Comparison of ENCODE assay signal across 13 cellular contexts in the genomic region with DNA sequence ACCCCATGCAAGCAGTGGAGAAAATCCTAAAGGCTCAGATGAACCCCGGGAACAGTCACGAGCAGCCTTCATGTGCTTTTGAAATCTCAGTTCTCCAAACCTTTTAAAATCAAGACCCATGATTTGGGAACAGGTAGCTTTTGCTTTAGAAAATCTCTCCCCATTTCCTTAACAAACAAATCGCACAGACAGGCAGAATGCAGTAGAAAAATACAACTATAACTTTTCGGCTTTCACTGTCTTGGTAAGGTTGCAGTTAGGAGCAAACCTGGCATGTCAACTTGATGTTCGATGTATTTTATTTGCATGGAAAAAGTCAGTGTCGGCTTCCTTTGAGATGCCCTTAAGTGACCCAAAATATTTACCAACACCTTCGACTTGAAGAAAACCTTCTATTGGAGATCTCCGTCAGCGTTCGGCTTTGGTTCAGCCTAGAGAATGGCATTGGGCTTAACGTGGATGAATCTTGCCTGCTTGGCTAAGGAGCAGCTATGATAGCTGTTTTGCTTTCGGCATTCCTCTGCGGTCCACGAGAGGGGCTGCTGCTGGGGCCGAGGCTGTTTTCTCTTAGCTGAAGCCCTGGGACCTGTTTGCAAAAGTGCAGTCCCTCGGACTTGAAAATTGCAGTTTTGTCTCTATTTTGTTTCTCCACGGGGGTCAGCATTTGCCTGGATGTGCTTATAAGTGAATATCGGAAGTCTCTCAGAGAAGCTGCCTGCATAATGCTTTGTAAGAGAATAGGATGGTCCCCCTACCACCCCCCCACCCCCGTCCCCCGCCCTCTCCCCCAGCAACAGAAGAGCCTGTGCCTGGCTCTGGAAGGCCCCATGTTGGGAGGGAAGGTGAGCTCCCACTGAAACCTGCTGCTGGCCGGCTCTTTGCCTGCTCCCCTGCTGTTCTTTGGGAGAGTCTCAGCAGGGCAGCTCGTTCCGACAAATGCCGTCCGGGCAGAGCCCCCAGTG. TPM values are rescaled to one million over a fixed set of nuclear protein-coding genes. Genes with fewer than 3 reads are reported as not detected.
A peak's percentile ranks its signal among the peaks of the same experiment; 100 is the strongest.
DNase-seq lines count a peak whose midpoint lies in the region; ATAC-seq lines count a peak whose summit lies in the region.
"Had no signal": no experiment of that assay in that cellular context is flagged by ENCODE, and none has a peak within 500 bp of the region (broad histone marks: within the 10 kb centered on the region; RNA-seq: fewer than 3 reads in every experiment).

No MANE protein-coding gene starts in this region.

- no peaks in the 10 kb centered on the region for H3K4me1 Mint-ChIP-seq in T-helper 1 cell treated with Interleukin-12 subunit alpha and Interleukin-12 subunit beta and Interleukin-4 antibody, amounts not matched to agents 30 μg/mL and 1 μg/mL, for 36 hours (ENCODE audit: low read depth)
- peaks cover 3% of the 10 kb centered on the region for H3K4me1 Mint-ChIP-seq in activated T-helper 2 cell treated with anti-CD3 and anti-CD28 coated beads, Interferon-gamma antibody, Interleukin-2, Interleukin-4, amounts not matched to agents 10 μg/mL and 5 μg/mL and 100 μg/mL, durations not matched to agents 14 hours and 24 hours and 36 hours (ENCODE audit: low read depth)

- H3K27ac Mint-ChIP-seq in T-helper 1 cell treated with Interleukin-12 subunit alpha and Interleukin-12 subunit beta and Interleukin-4 antibody, amounts not matched to agents 30 μg/mL and 1 μg/mL, for 36 hours, result no peak overlapping the region
- H3K27ac Mint-ChIP-seq in activated T-helper 2 cell treated with anti-CD3 and anti-CD28 coated beads, Interferon-gamma antibody, Interleukin-2, Interleukin-4, amounts not matched to agents 10 μg/mL and 5 μg/mL and 100 μg/mL, durations not matched to agents 14 hours and 24 hours and 36 hours, result no peak overlapping the region

- no peak overlapping the region for H3K27ac ChIP-seq in iPS DF 6.9 (ENCODE audit: low read length)
- H3K27ac ChIP-seq: gastroesophageal sphincter, vagina had no signal

- H3K27me3 Mint-ChIP-seq in T-helper 1 cell treated with Interleukin-12 subunit alpha and Interleukin-12 subunit beta and Interleukin-4 antibody, amounts not matched to agents 30 μg/mL and 1 μg/mL, for 36 hours (ENCODE audit: low read depth), result peaks cover 79% of the 10 kb centered on the region
- H3K27me3 Mint-ChIP-seq in activated T-helper 2 cell treated with anti-CD3 and anti-CD28 coated beads, Interferon-gamma antibody, Interleukin-2, Interleukin-4, amounts not matched to agents 10 μg/mL and 5 μg/mL and 100 μg/mL, durations not matched to agents 14 hours and 24 hours and 36 hours (ENCODE audit: low read depth), result peaks cover 76% of the 10 kb centered on the region

- H3K9me3 ChIP-seq in iPS DF 6.9 (ENCODE audit: control insufficient read depth, insufficient read depth, low read length), result no peaks in the 10 kb centered on the region
- H3K9me3 ChIP-seq: gastroesophageal sphincter, vagina had no signal

- WGBS in iPS DF 6.9 (ENCODE audit: insufficient coverage, insufficient read length), result no CpG with 5 or more reads among the region's 25 CpGs

- DNase-seq in T-helper 1 cell, result no peak
- DNase-seq in activated T-helper 2 cell treated with anti-CD3 and anti-CD28 coated beads, Interferon-gamma antibody, Interleukin-2, Interleukin-4, amounts not matched to agents 10 μg/mL and 5 μg/mL and 100 μg/mL, durations not matched to agents 14 hours and 24 hours and 36 hours (ENCODE audit: low spot score), result no peak
- DNase-seq in iPS DF 6.9 (ENCODE audit: low read depth, low spot score), result no peak
- no peak for DNase-seq in skeletal muscle cell (ENCODE audit: low read depth)
- DNase-seq in OCI-M1 (lab: John Stamatoyannopoulos, UW), result no peak
- DNase-seq in left colon, result no peak
- DNase-seq: activated CD4-positive, alpha-beta T cell treated with anti-CD3 and anti-CD28 coated beads, Interleukin-2, amount 50 U/mL, for 4 hours; NCI-H2171; SHP77 had no signal

- peaks cover 23% of the 10 kb centered on the region for H3K4me1 ChIP-seq in iPS DF 6.9 (ENCODE audit: control insufficient read depth, insufficient read depth, low read length)

- H3K27me3 ChIP-seq in iPS DF 6.9 (ENCODE audit: control insufficient read depth, insufficient read depth, low read length), result no peaks in the 10 kb centered on the region

- H3K36me3 ChIP-seq in iPS DF 6.9 (ENCODE audit: control insufficient read depth, insufficient read depth, low read length), result no peaks in the 10 kb centered on the region
- H3K36me3 ChIP-seq: gastroesophageal sphincter, vagina had no signal

- peak overlapping the region; percentile 22 for H3K4me3 Mint-ChIP-seq in T-helper 1 cell treated with Interleukin-12 subunit alpha and Interleukin-12 subunit beta and Interleukin-4 antibody, amounts not matched to agents 30 μg/mL and 1 μg/mL, for 36 hours
- peak overlapping the region; percentile 30 for H3K4me3 Mint-ChIP-seq in activated T-helper 2 cell treated with anti-CD3 and anti-CD28 coated beads, Interferon-gamma antibody, Interleukin-2, Interleukin-4, amounts not matched to agents 10 μg/mL and 5 μg/mL and 100 μg/mL, durations not matched to agents 14 hours and 24 hours and 36 hours (ENCODE audit: low read depth)

- H3K9me3 Mint-ChIP-seq in T-helper 1 cell treated with Interleukin-12 subunit alpha and Interleukin-12 subunit beta and Interleukin-4 antibody, amounts not matched to agents 30 μg/mL and 1 μg/mL, for 36 hours, result no peaks in the 10 kb centered on the region
- no peaks in the 10 kb centered on the region for H3K9me3 Mint-ChIP-seq in activated T-helper 2 cell treated with anti-CD3 and anti-CD28 coated beads, Interferon-gamma antibody, Interleukin-2, Interleukin-4, amounts not matched to agents 10 μg/mL and 5 μg/mL and 100 μg/mL, durations not matched to agents 14 hours and 24 hours and 36 hours

- peak overlapping the region; percentile 36; the same call in 1 of the 2 replicates for H3K4me3 ChIP-seq in iPS DF 6.9 (ENCODE audit: low read length)
- H3K4me3 ChIP-seq in skeletal muscle cell (ENCODE audit: low read depth, low read length), result peak overlapping the region; percentile 61

- no peaks in the 10 kb centered on the region for H3K36me3 Mint-ChIP-seq in T-helper 1 cell treated with Interleukin-12 subunit alpha and Interleukin-12 subunit beta and Interleukin-4 antibody, amounts not matched to agents 30 μg/mL and 1 μg/mL, for 36 hours (ENCODE audit: low read depth)
- H3K36me3 Mint-ChIP-seq in activated T-helper 2 cell treated with anti-CD3 and anti-CD28 coated beads, Interferon-gamma antibody, Interleukin-2, Interleukin-4, amounts not matched to agents 10 μg/mL and 5 μg/mL and 100 μg/mL, durations not matched to agents 14 hours and 24 hours and 36 hours (ENCODE audit: low read depth), result no peaks in the 10 kb centered on the region

- intact Hi-C loops in activated T-helper 2 cell treated with anti-CD3 and anti-CD28 coated beads, Interferon-gamma antibody, Interleukin-2, Interleukin-4, amounts not matched to agents 10 μg/mL and 5 μg/mL and 100 μg/mL, durations not matched to agents 14 hours and 24 hours and 36 hours (cut with micrococcal nuclease), result no loop called here
- intact Hi-C loops in left colon (cut with DNase I, micrococcal nuclease), result no loop called here

- no peak for ATAC-seq in left colon
- no peak for ATAC-seq in HG02763 (IDR thresholded peaks at IDR 0.05; ENCODE audit: unreplicated experiment)
- ATAC-seq: gastroesophageal sphincter had no signal

RNA-seq across cellular contexts. Expression of gene TMEM132B, which starts 1.9 kb away (rescaled TPM):
- total RNA-seq in activated T-helper 2 cell treated with anti-CD3 and anti-CD28 coated beads, Interferon-gamma antibody, Interleukin-2, Interleukin-4, amounts not matched to agents 10 μg/mL and 5 μg/mL and 100 μg/mL, durations not matched to agents 14 hours and 24 hours and 36 hours, result not detected in 2 replicates
- total RNA-seq in left colon, result 1 to 10 TPM; 1.0 to 2.0 TPM
